Comparison of ENCODE assay signal across 1 cellular context in the genomic region with DNA sequence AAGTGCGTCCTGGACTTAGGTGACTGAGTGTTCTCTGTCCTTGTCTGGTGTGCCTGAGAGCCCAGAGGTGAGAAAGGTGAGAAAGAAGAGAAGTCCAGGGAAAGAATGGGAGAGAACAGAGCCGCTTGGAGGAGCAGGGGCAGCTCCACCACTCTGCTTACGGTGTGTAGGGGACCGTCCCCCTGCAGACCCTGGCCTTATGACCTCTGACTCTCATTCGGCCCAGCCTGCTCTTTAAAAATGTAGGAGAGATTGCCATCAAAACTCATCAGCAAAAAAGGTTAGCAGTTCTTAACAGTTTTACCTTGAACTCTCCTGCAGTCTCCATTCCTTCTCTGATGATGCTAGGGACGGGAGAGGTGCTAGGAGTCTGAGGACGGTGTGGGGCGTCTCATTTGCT.
A peak's percentile ranks its signal among the peaks of the same experiment; 100 is the strongest.
TF ChIP-seq lines count a peak whose summit lies in the region.

No MANE protein-coding gene starts in this region.

TF ChIP-seq in HepG2, 621 proteins besides CTCF, POLR2A, EP300 and RAD21 (continued from another document):
- TF ChIP-seq ZNF609 (CRISPR knock-in tag; IDR thresholded peaks at IDR 0.05; ENCODE audit: borderline replicate concordance) = 0 out of 2 replicates have a peak, but pooled peaks have one; percentile 15
